Comparison of ENCODE assay signal across 1 cellular context in the genomic region with DNA sequence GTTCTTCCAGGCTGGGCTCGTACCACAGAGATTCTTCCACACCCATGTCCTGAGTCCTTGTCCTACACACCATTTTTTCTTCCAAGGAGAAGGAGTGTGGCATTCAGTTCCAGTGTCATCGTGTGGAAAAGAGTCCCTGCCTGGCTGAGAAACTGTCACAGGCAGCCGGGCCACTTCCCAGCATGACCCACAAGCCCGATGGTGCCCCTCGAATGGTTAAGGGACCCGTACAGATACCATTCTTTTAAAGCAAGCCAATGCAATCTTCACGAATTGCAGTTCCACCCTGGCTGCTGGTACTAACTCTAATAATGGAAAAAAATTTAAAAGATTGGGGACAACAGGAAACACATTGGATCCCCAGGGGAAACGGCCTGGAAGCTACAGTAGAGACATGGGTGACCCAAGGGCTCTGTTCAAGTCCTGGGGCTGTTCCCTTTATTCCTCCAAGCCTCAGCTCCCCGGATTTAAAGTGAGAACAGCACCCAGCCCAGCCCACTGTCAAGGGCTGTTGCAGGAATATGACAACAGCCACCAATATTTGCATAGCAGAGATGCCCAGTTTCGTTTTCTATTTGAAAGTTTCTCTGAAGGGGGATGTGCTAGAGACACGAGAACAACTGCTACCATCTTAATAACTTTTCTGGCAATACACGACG.
TF ChIP-seq lines count a peak whose summit lies in the region.

No MANE protein-coding gene starts in this region.

TF ChIP-seq in GM12878, 131 proteins besides CTCF, POLR2A, EP300 and RAD21 (continued from another document and continues in another):
- no peak for TF ChIP-seq PBX3 (IDR thresholded peaks at IDR 0.05; ENCODE audit: insufficient replicate concordance, low read depth, low read length)
- no peak for TF ChIP-seq BMI1 (IDR thresholded peaks at IDR 0.05; ENCODE audit: borderline replicate concordance)
- TF ChIP-seq NFXL1 (IDR thresholded peaks at IDR 0.05; ENCODE audit: borderline replicate concordance): no peak
- TF ChIP-seq IKZF2 (IDR thresholded peaks at IDR 0.05): peak; percentile 36 to 43; a peak in 2 of 4 replicates
- TF ChIP-seq HDAC6 (IDR thresholded peaks at IDR 0.05; ENCODE audit: unreplicated experiment): no peak
- TF ChIP-seq, protein P1, sequence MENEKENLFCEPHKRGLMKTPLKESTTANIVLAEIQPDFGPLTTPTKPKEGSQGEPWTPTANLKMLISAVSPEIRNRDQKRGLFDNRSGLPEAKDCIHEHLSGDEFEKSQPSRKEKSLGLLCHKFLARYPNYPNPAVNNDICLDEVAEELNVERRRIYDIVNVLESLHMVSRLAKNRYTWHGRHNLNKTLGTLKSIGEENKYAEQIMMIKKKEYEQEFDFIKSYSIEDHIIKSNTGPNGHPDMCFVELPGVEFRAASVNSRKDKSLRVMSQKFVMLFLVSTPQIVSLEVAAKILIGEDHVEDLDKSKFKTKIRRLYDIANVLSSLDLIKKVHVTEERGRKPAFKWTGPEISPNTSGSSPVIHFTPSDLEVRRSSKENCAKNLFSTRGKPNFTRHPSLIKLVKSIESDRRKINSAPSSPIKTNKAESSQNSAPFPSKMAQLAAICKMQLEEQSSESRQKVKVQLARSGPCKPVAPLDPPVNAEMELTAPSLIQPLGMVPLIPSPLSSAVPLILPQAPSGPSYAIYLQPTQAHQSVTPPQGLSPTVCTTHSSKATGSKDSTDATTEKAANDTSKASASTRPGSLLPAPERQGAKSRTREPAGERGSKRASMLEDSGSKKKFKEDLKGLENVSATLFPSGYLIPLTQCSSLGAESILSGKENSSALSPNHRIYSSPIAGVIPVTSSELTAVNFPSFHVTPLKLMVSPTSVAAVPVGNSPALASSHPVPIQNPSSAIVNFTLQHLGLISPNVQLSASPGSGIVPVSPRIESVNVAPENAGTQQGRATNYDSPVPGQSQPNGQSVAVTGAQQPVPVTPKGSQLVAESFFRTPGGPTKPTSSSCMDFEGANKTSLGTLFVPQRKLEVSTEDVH (IDR thresholded peaks at IDR 0.05; ENCODE audit: low read depth, partially characterized antibody): no peak
- no peak for TF ChIP-seq ZBTB33 (IDR thresholded peaks at IDR 0.05)
- TF ChIP-seq SUZ12 (IDR thresholded peaks at IDR 0.05; ENCODE audit: unreplicated experiment): no peak
- TF ChIP-seq PML (IDR thresholded peaks at IDR 0.05; ENCODE audit: low read length): no peak
- no peak for TF ChIP-seq MYB (IDR thresholded peaks at IDR 0.05; ENCODE audit: borderline replicate concordance, low read depth, low read length)
- TF ChIP-seq POU2F2 (IDR thresholded peaks at IDR 0.05; ENCODE audit: borderline replicate concordance, low read depth, low read length): peak; percentile 98
- peak; percentile 26 for TF ChIP-seq JUNB (IDR thresholded peaks at IDR 0.05)
- TF ChIP-seq SIX5 (IDR thresholded peaks at IDR 0.05; ENCODE audit: low read depth, low read length, severe bottlenecking): no peak
- TF ChIP-seq SREBF1 (IDR thresholded peaks at IDR 0.05; ENCODE audit: low read length): no peak
- 0 out of 2 replicates have a peak, but pooled peaks have one; percentile 60 for TF ChIP-seq IRF4 (IDR thresholded peaks at IDR 0.05; ENCODE audit: low read depth, low read length)
- TF ChIP-seq CREB1 (IDR thresholded peaks at IDR 0.05; ENCODE audit: low read depth): peak; percentile 57
- TF ChIP-seq, protein P2, sequence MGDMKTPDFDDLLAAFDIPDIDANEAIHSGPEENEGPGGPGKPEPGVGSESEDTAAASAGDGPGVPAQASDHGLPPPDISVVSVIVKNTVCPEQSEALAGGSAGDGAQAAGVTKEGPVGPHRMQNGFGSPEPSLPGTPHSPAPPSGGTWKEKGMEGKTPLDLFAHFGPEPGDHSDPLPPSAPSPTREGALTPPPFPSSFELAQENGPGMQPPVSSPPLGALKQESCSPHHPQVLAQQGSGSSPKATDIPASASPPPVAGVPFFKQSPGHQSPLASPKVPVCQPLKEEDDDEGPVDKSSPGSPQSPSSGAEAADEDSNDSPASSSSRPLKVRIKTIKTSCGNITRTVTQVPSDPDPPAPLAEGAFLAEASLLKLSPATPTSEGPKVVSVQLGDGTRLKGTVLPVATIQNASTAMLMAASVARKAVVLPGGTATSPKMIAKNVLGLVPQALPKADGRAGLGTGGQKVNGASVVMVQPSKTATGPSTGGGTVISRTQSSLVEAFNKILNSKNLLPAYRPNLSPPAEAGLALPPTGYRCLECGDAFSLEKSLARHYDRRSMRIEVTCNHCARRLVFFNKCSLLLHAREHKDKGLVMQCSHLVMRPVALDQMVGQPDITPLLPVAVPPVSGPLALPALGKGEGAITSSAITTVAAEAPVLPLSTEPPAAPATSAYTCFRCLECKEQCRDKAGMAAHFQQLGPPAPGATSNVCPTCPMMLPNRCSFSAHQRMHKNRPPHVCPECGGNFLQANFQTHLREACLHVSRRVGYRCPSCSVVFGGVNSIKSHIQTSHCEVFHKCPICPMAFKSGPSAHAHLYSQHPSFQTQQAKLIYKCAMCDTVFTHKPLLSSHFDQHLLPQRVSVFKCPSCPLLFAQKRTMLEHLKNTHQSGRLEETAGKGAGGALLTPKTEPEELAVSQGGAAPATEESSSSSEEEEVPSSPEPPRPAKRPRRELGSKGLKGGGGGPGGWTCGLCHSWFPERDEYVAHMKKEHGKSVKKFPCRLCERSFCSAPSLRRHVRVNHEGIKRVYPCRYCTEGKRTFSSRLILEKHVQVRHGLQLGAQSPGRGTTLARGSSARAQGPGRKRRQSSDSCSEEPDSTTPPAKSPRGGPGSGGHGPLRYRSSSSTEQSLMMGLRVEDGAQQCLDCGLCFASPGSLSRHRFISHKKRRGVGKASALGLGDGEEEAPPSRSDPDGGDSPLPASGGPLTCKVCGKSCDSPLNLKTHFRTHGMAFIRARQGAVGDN (IDR thresholded peaks at IDR 0.05): no peak
- no peak for TF ChIP-seq SPI1 (IDR thresholded peaks at IDR 0.05; ENCODE audit: borderline replicate concordance, insufficient read depth, low read depth, low read length)
- no peak for TF ChIP-seq NRF1 (conservative IDR thresholded peaks at IDR 0.05; ENCODE audit: low read depth, low read length)
- TF ChIP-seq NBN (IDR thresholded peaks at IDR 0.05): no peak
- TF ChIP-seq SMAD1 (IDR thresholded peaks at IDR 0.05; ENCODE audit: low read depth, partially characterized antibody): no peak
- no peak for TF ChIP-seq KAT2A (conservative IDR thresholded peaks at IDR 0.05; ENCODE audit: control insufficient read depth, low read depth, low read length)
- no peak for TF ChIP-seq EZH2 (IDR thresholded peaks at IDR 0.05; ENCODE audit: borderline replicate concordance, control insufficient read depth, low read depth, low read length)
- TF ChIP-seq CBX3 (IDR thresholded peaks at IDR 0.05; ENCODE audit: borderline replicate concordance, low read depth): no peak
- no peak for TF ChIP-seq ZNF622 (IDR thresholded peaks at IDR 0.05)
- TF ChIP-seq BCL11A (IDR thresholded peaks at IDR 0.05; ENCODE audit: low read depth, low read length): no peak
- TF ChIP-seq CHD2 (IDR thresholded peaks at IDR 0.05; ENCODE audit: borderline replicate concordance, low read depth, low read length): no peak
- TF ChIP-seq NR2C1 (IDR thresholded peaks at IDR 0.05): no peak
- TF ChIP-seq WRNIP1 (IDR thresholded peaks at IDR 0.05; ENCODE audit: borderline replicate concordance, low read depth, low read length): no peak
- TF ChIP-seq SIN3A (IDR thresholded peaks at IDR 0.05; ENCODE audit: low read depth, low read length): no peak
- TF ChIP-seq PAX5 (IDR thresholded peaks at IDR 0.05; ENCODE audit: borderline replicate concordance, low read depth, low read length): no peak
- TF ChIP-seq, protein P3, sequence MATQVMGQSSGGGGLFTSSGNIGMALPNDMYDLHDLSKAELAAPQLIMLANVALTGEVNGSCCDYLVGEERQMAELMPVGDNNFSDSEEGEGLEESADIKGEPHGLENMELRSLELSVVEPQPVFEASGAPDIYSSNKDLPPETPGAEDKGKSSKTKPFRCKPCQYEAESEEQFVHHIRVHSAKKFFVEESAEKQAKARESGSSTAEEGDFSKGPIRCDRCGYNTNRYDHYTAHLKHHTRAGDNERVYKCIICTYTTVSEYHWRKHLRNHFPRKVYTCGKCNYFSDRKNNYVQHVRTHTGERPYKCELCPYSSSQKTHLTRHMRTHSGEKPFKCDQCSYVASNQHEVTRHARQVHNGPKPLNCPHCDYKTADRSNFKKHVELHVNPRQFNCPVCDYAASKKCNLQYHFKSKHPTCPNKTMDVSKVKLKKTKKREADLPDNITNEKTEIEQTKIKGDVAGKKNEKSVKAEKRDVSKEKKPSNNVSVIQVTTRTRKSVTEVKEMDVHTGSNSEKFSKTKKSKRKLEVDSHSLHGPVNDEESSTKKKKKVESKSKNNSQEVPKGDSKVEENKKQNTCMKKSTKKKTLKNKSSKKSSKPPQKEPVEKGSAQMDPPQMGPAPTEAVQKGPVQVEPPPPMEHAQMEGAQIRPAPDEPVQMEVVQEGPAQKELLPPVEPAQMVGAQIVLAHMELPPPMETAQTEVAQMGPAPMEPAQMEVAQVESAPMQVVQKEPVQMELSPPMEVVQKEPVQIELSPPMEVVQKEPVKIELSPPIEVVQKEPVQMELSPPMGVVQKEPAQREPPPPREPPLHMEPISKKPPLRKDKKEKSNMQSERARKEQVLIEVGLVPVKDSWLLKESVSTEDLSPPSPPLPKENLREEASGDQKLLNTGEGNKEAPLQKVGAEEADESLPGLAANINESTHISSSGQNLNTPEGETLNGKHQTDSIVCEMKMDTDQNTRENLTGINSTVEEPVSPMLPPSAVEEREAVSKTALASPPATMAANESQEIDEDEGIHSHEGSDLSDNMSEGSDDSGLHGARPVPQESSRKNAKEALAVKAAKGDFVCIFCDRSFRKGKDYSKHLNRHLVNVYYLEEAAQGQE (IDR thresholded peaks at IDR 0.05; ENCODE audit: low read depth, low read length): no peak
- TF ChIP-seq, protein P4, sequence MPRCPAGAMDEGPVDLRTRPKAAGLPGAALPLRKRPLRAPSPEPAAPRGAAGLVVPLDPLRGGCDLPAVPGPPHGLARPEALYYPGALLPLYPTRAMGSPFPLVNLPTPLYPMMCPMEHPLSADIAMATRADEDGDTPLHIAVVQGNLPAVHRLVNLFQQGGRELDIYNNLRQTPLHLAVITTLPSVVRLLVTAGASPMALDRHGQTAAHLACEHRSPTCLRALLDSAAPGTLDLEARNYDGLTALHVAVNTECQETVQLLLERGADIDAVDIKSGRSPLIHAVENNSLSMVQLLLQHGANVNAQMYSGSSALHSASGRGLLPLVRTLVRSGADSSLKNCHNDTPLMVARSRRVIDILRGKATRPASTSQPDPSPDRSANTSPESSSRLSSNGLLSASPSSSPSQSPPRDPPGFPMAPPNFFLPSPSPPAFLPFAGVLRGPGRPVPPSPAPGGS (IDR thresholded peaks at IDR 0.05; ENCODE audit: borderline replicate concordance, insufficient read depth, low read depth, low read length, poor library complexity, severe bottlenecking): no peak
- TF ChIP-seq SP1 (IDR thresholded peaks at IDR 0.05; ENCODE audit: low read depth, low read length): peak; percentile 45
- 0 out of 2 replicates have a peak, but pooled peaks have one; percentile 45 for TF ChIP-seq POLR2AphosphoS5 (IDR thresholded peaks at IDR 0.05; ENCODE audit: low read length)
- TF ChIP-seq ZNF24 (IDR thresholded peaks at IDR 0.05): no peak
- TF ChIP-seq, protein P5, sequence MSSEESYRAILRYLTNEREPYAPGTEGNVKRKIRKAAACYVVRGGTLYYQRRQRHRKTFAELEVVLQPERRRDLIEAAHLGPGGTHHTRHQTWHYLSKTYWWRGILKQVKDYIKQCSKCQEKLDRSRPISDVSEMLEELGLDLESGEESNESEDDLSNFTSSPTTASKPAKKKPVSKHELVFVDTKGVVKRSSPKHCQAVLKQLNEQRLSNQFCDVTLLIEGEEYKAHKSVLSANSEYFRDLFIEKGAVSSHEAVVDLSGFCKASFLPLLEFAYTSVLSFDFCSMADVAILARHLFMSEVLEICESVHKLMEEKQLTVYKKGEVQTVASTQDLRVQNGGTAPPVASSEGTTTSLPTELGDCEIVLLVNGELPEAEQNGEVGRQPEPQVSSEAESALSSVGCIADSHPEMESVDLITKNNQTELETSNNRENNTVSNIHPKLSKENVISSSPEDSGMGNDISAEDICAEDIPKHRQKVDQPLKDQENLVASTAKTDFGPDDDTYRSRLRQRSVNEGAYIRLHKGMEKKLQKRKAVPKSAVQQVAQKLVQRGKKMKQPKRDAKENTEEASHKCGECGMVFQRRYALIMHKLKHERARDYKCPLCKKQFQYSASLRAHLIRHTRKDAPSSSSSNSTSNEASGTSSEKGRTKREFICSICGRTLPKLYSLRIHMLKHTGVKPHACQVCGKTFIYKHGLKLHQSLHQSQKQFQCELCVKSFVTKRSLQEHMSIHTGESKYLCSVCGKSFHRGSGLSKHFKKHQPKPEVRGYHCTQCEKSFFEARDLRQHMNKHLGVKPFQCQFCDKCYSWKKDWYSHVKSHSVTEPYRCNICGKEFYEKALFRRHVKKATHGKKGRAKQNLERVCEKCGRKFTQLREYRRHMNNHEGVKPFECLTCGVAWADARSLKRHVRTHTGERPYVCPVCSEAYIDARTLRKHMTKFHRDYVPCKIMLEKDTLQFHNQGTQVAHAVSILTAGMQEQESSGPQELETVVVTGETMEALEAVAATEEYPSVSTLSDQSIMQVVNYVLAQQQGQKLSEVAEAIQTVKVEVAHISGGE (CRISPR knock-in tag; IDR thresholded peaks at IDR 0.05): no peak
